18 cellular contexts compared by ENCODE assay signal in genomic region chr18:41842886-41843285, GRCh38.
"Had no signal": no experiment of that assay in that cellular context is flagged by ENCODE, and none has a peak within 500 bp of the region (broad histone marks: within the 10 kb centered on the region; RNA-seq: fewer than 3 reads in every experiment).

No MANE protein-coding gene starts in this region.

- H3K9me3 Mint-ChIP-seq: activated CD4-positive, alpha-beta memory T cell treated with anti-CD3 and anti-CD28 coated beads for 36 hours; activated naive CD8-positive, alpha-beta T cell treated with anti-CD3 and anti-CD28 coated beads for 36 hours had no signal

- H3K4me3 ChIP-seq: colonic mucosa, mucosa of descending colon, prostate gland, right lobe of liver had no signal

- H3K4me3 Mint-ChIP-seq: activated CD4-positive, alpha-beta memory T cell treated with anti-CD3 and anti-CD28 coated beads for 36 hours; activated naive CD8-positive, alpha-beta T cell treated with anti-CD3 and anti-CD28 coated beads for 36 hours; natural killer cell had no signal

- H3K4me1 Mint-ChIP-seq: activated naive CD8-positive, alpha-beta T cell treated with anti-CD3 and anti-CD28 coated beads for 36 hours; natural killer cell had no signal

- H3K27ac Mint-ChIP-seq: activated CD4-positive, alpha-beta memory T cell treated with anti-CD3 and anti-CD28 coated beads for 36 hours; activated naive CD8-positive, alpha-beta T cell treated with anti-CD3 and anti-CD28 coated beads for 36 hours; natural killer cell had no signal

- H3K36me3 ChIP-seq: colonic mucosa, prostate gland, right lobe of liver had no signal

- H3K4me1 ChIP-seq: colonic mucosa, prostate gland, right lobe of liver had no signal

- H3K27ac ChIP-seq: colonic mucosa, prostate gland, right lobe of liver, VCaP had no signal

- H3K9me3 ChIP-seq: colonic mucosa, mucosa of descending colon, prostate gland, right lobe of liver had no signal

- H3K27me3 ChIP-seq: colonic mucosa, right lobe of liver had no signal

- ATAC-seq: left lobe of liver, mucosa of descending colon, natural killer cell, right lobe of liver had no signal

- DNase-seq: activated CD4-positive, alpha-beta memory T cell treated with anti-CD3 and anti-CD28 coated beads for 36 hours; activated gamma-delta T cell treated with Interleukin-2 at 50 U/mL for 16 hours; activated naive CD8-positive, alpha-beta T cell treated with anti-CD3 and anti-CD28 coated beads for 36 hours; activated T-cell treated with anti-CD3 and anti-CD28 coated beads, Interleukin-2, amount 50 U/mL, for 48 hours; aorta; colonic mucosa; head of caudate nucleus; mucosa of descending colon; natural killer cell; occipital lobe; right lobe of liver; stimulated activated CD4-positive, alpha-beta T cell treated with anti-CD3 and anti-CD28 coated beads, Interleukin-2, amount 100 ng/mL, for 24 hours; stimulated activated naive CD4-positive, alpha-beta T cell treated with Interleukin-2 at 50 U/mL for 16 hours; T1000; trophoblast cell had no signal

- H3K36me3 Mint-ChIP-seq: activated CD4-positive, alpha-beta memory T cell treated with anti-CD3 and anti-CD28 coated beads for 36 hours; activated naive CD8-positive, alpha-beta T cell treated with anti-CD3 and anti-CD28 coated beads for 36 hours; natural killer cell had no signal
